10 cellular contexts compared by ENCODE assay signal in the genomic region with DNA sequence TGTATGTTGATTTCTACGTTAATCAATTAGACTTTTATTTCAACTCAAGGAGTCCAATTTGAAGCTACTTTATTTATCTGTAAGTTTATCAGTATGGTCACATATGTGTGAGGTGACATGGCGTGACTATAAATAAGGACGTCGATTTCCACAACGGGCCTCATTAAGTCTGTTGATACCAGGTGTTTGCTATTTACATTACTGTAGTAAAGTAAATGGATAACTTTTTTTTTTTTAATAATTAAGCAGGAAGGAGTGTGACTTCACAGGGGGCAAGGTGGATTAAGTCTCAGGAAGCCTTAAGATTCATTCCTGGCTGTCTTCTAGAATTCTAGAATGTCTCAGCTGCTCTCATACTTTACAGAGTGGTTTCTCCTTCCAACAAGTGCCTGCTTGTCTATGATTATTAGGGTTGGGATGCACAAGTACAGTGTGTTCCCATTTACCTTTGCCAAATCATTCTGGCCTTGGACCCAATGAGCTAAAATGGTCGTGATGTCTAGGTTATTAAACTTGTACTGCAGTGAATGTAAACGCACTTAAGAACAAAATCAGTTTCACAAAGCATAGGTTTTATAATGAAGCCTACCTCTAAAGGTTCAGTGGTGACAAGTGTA. TPM values are rescaled to one million over a fixed set of nuclear protein-coding genes. Genes with fewer than 3 reads are reported as not detected.
DNase-seq lines count a peak whose midpoint lies in the region; ATAC-seq and TF ChIP-seq lines count a peak whose summit lies in the region.
"Had no signal": no experiment of that assay in that cellular context is flagged by ENCODE, and none has a peak within 500 bp of the region (broad histone marks: within the 10 kb centered on the region; RNA-seq: fewer than 3 reads in every experiment).

No MANE protein-coding gene starts in this region.

- no peak overlapping the region for H3K4me3 ChIP-seq in breast epithelium
- H3K4me3 ChIP-seq in aorta (ENCODE audit: low read length in 2 of 2), result no peak overlapping the region

- H3K9me3 Mint-ChIP-seq in activated naive CD8-positive, alpha-beta T cell treated with anti-CD3 and anti-CD28 coated beads for 36 hours, result no peaks in the 10 kb centered on the region
- no peaks in the 10 kb centered on the region for H3K9me3 Mint-ChIP-seq in activated naive CD8-positive, alpha-beta T cell treated with anti-CD3 and anti-CD28 coated beads, Interleukin-2, amount 50 U/mL, for 24 hours

- H3K9me3 ChIP-seq in breast epithelium, result no peaks in the 10 kb centered on the region
- H3K9me3 ChIP-seq in aorta (ENCODE audit: control insufficient read depth, low read length), result no peaks in the 10 kb centered on the region

- H3K36me3 ChIP-seq in breast epithelium (no peaks in the 10 kb centered on the region), aorta (ENCODE audit: control insufficient read depth in 1 of 2, insufficient read depth in 2 of 2, low read length in 1 of 2) (peaks cover 0 to 1% of the 10 kb centered on the region in 2 donors)

- peaks cover 11% of the 10 kb centered on the region for H3K4me1 Mint-ChIP-seq in activated naive CD8-positive, alpha-beta T cell treated with anti-CD3 and anti-CD28 coated beads for 36 hours
- H3K4me1 Mint-ChIP-seq in activated naive CD8-positive, alpha-beta T cell treated with anti-CD3 and anti-CD28 coated beads, Interleukin-2, amount 50 U/mL, for 24 hours, result peaks cover 12% of the 10 kb centered on the region

- no peak overlapping the region for H3K4me3 Mint-ChIP-seq in activated naive CD8-positive, alpha-beta T cell treated with anti-CD3 and anti-CD28 coated beads for 36 hours
- no peak overlapping the region for H3K4me3 Mint-ChIP-seq in activated naive CD8-positive, alpha-beta T cell treated with anti-CD3 and anti-CD28 coated beads, Interleukin-2, amount 50 U/mL, for 24 hours

- no peaks in the 10 kb centered on the region for H3K27me3 ChIP-seq in breast epithelium
- no peaks in the 10 kb centered on the region for H3K27me3 ChIP-seq in aorta (ENCODE audit: control insufficient read depth in 1 of 2, insufficient read depth in 2 of 2, low read length in 1 of 2)

- peak overlapping the region; percentile 56 for H3K27ac Mint-ChIP-seq in activated naive CD8-positive, alpha-beta T cell treated with anti-CD3 and anti-CD28 coated beads for 36 hours
- H3K27ac Mint-ChIP-seq in activated naive CD8-positive, alpha-beta T cell treated with anti-CD3 and anti-CD28 coated beads, Interleukin-2, amount 50 U/mL, for 24 hours, result no peak overlapping the region

- H3K4me1 ChIP-seq in breast epithelium, result peaks cover 0 to 4% of the 10 kb centered on the region in 2 donors
- peaks cover 2 to 4% of the 10 kb centered on the region in 2 donors for H3K4me1 ChIP-seq in aorta (ENCODE audit: control insufficient read depth in 1 of 2, insufficient read depth in 2 of 2, low read length in 2 of 2)

- TF ChIP-seq CTCF in breast epithelium (IDR thresholded peaks at IDR 0.05), result no peak

- H3K36me3 Mint-ChIP-seq in activated naive CD8-positive, alpha-beta T cell treated with anti-CD3 and anti-CD28 coated beads for 36 hours, result peaks cover 2% of the 10 kb centered on the region
- no peaks in the 10 kb centered on the region for H3K36me3 Mint-ChIP-seq in activated naive CD8-positive, alpha-beta T cell treated with anti-CD3 and anti-CD28 coated beads, Interleukin-2, amount 50 U/mL, for 24 hours (ENCODE audit: low read depth)

- TF ChIP-seq POLR2A in breast epithelium (IDR thresholded peaks at IDR 0.05), result no peak

- H3K27ac ChIP-seq in breast epithelium (peak overlapping the region; percentile 74 to 78), aorta (ENCODE audit: low read depth in 1 of 2, low read length in 2 of 2) (peak overlapping the region; percentile 69 to 79)

- H3K27me3 Mint-ChIP-seq in activated naive CD8-positive, alpha-beta T cell treated with anti-CD3 and anti-CD28 coated beads for 36 hours, result no peaks in the 10 kb centered on the region
- H3K27me3 Mint-ChIP-seq in activated naive CD8-positive, alpha-beta T cell treated with anti-CD3 and anti-CD28 coated beads, Interleukin-2, amount 50 U/mL, for 24 hours, result no peaks in the 10 kb centered on the region

- no peak for ATAC-seq in activated naive CD8-positive, alpha-beta T cell treated with anti-CD3 and anti-CD28 coated beads, Interleukin-2, amount 50 U/mL, for 24 hours
- ATAC-seq in aorta (ENCODE audit: low FRiP score), result no peak
- ATAC-seq in GM21526 (IDR thresholded peaks at IDR 0.05; ENCODE audit: low FRiP score, unreplicated experiment), result no peak

- no peak for DNase-seq in activated naive CD8-positive, alpha-beta T cell treated with anti-CD3 and anti-CD28 coated beads for 36 hours
- DNase-seq in activated naive CD8-positive, alpha-beta T cell treated with anti-CD3 and anti-CD28 coated beads, Interleukin-2, amount 50 U/mL, for 24 hours, result no peak
- DNase-seq in breast epithelium (ENCODE audit: low spot score in 2 of 2) (peak in 1 of 2 donors; percentile 36), myocyte (ENCODE audit: low read depth) (peak; percentile 49), aorta (no peak), NCI-H2227 treated with DMSO at 0.1 percent for 48 hours (lab: John Stamatoyannopoulos, UW) (no peak)
- DNase-seq in stimulated activated naive CD4-positive, alpha-beta T cell treated with Interleukin-2 at 50 U/mL for 16 hours (lab: John Stamatoyannopoulos, UW), result no peak
- DNase-seq: glutamatergic neuron; stimulated activated CD4-positive, alpha-beta T cell treated with anti-CD3 and anti-CD28 coated beads, Interleukin-4, amount 100 ng/mL, for 1 hour had no signal

- 42 to 46% methylated on average over 7 of the region's 7 CpGs for WGBS in aorta, 2 donors

- intact Hi-C loops in breast epithelium (cut with DNase I; ENCODE audit: low total_unique reads) (no loop called here), aorta (cut with DNase I) (no loop called here)

RNA-seq across cellular contexts. Expression of gene MAP3K7CL, which starts 15.5 kb away (rescaled TPM):
- total RNA-seq in activated naive CD8-positive, alpha-beta T cell treated with anti-CD3 and anti-CD28 coated beads for 36 hours, result 1 to 10 TPM; 4.8 to 5.7 TPM
- total RNA-seq in breast epithelium, result 1 to 10 TPM; 1.8 to 8.5 (median 7.5) TPM
- 57.4 and 115 TPM in 2 replicates for total RNA-seq in myocyte
- 140 TPM for polyA plus RNA-seq in myocyte (2012)
- 10 to 100 TPM; 33.0 to 84.6 TPM for total RNA-seq in aorta
- 10 to 100 TPM; 19.4 to 33.4 TPM for polyA plus RNA-seq in aorta
